In genomic region chr21:14382835-14383595, GRCh38 we compare ENCODE assay signal across 8 cellular contexts. TPM values are rescaled to one million over a fixed set of nuclear protein-coding genes. Genes with fewer than 3 reads are reported as not detected.
DNase-seq lines count a peak whose midpoint lies in the region; ATAC-seq and TF ChIP-seq lines count a peak whose summit lies in the region.

TSS of gene HSPA13 (minus strand) at chr21:14383146. CDS start at chr21:14383119, 27 bp downstream.

- H3K9me3 Mint-ChIP-seq in activated T-cell treated with anti-CD3 and anti-CD28 coated beads, Interleukin-2, amount 50 U/mL, for 4 hours, result no peaks in the 10 kb centered on the region

- peak within 1 kb of the TSS; percentile 98 for H3K4me3 Mint-ChIP-seq in activated T-cell treated with anti-CD3 and anti-CD28 coated beads, Interleukin-2, amount 50 U/mL, for 4 hours

- peak within 1 kb of the TSS; percentile 94 to 96 for H3K9ac ChIP-seq in mucosa of rectum (ENCODE audit: low read depth in 1 of 2, low read length in 2 of 2)

- H3K36me3 ChIP-seq in PC-9 (ENCODE audit: low read depth), result peaks cover 23% of the 10 kb centered on the region
- peaks cover 5 to 7% of the 10 kb centered on the region in 2 donors for H3K36me3 ChIP-seq in mucosa of rectum (ENCODE audit: control insufficient read depth in 2 of 2, insufficient read depth in 2 of 2, low read length in 2 of 2)

- peaks cover 34% of the 10 kb centered on the region for H4K20me1 ChIP-seq in PC-9 (ENCODE audit: insufficient read depth)

- H3K4me2 ChIP-seq in PC-9, result peak within 1 kb of the TSS; percentile 98

- no peaks in the 10 kb centered on the region for H3K9me3 ChIP-seq in PC-9 (ENCODE audit: insufficient read depth, low read depth)
- H3K9me3 ChIP-seq in mucosa of rectum (ENCODE audit: control insufficient read depth in 2 of 2, low read length in 2 of 2), result no peaks in the 10 kb centered on the region

- no peaks in the 10 kb centered on the region for H3K9me2 ChIP-seq in PC-9 (ENCODE audit: insufficient read depth)

- peak; percentile 97 for ATAC-seq in GM21619 (IDR thresholded peaks at IDR 0.05; ENCODE audit: unreplicated experiment)
- ATAC-seq in activated T-cell treated with anti-CD3 and anti-CD28 coated beads, Interleukin-2, amount 50 U/mL, for 4 hours, result peak; percentile 97 to 98

- POLR2A ChIA-PET in PC-9 (lab: Charles Lee; ENCODE audit: unreplicated experiment), result interaction anchor here (0.6 to 0.7 kb wide), 3 partner anchors 55 to 1142 kb away, joined by 3 to 4 read pairs (median 4); no protein-coding TSS in a partner anchor

- H3K27ac ChIP-seq in PC-9, result peak within 1 kb of the TSS; percentile 75
- H3K27ac ChIP-seq in mucosa of rectum (ENCODE audit: low read depth in 2 of 2, low read length in 2 of 2), result peak within 1 kb of the TSS; percentile 86 to 90

- H3K27me3 Mint-ChIP-seq in activated T-cell treated with anti-CD3 and anti-CD28 coated beads, Interleukin-2, amount 50 U/mL, for 4 hours (ENCODE audit: low read depth), result no peaks in the 10 kb centered on the region

- peaks cover 31% of the 10 kb centered on the region for H3K4me1 Mint-ChIP-seq in activated T-cell treated with anti-CD3 and anti-CD28 coated beads, Interleukin-2, amount 50 U/mL, for 4 hours (ENCODE audit: low read depth)

- no peaks in the 10 kb centered on the region; the same call in 1 of the 2 replicates for H3F3A ChIP-seq in PC-9 (ENCODE audit: insufficient read depth, low read depth)

- H3K27me3 ChIP-seq in PC-9 (ENCODE audit: insufficient read depth, low read depth) (no peaks in the 10 kb centered on the region), mucosa of rectum (ENCODE audit: control insufficient read depth in 2 of 2, insufficient read depth in 2 of 2, low read length in 2 of 2) (no peaks in the 10 kb centered on the region)

- peak within 1 kb of the TSS; percentile 99 for H2AFZ ChIP-seq in PC-9

- intact Hi-C loops in PC-9 (cut with micrococcal nuclease; ENCODE audit: unreplicated experiment), result loop anchor here (10.0 kb wide), 2 partner anchors 108 to 1102 kb away; no protein-coding TSS in a partner anchor

- peaks cover 37% of the 10 kb centered on the region for H3K79me2 ChIP-seq in PC-9 (ENCODE audit: low read depth)

- CTCF ChIA-PET in PC-9 (lab: Charles Lee), result no interaction called here

- TF ChIP-seq POLR2A in erythroblast (IDR thresholded peaks at IDR 0.05; ENCODE audit: low read length), result peak; percentile 98

- H3K4me3 ChIP-seq in Jurkat, Clone E6-1 (ENCODE audit: low read length), result peak within 1 kb of the TSS; percentile 91
- peak within 1 kb of the TSS; percentile 96 for H3K4me3 ChIP-seq in PC-9
- H3K4me3 ChIP-seq in mucosa of rectum (ENCODE audit: low read length in 2 of 2), result peak within 1 kb of the TSS; percentile 97 to 98

- peaks cover 31% of the 10 kb centered on the region for H3K4me1 ChIP-seq in PC-9 (replicated peaks; ENCODE audit: insufficient read depth)
- peaks cover 10% of the 10 kb centered on the region in 2 donors for H3K4me1 ChIP-seq in mucosa of rectum (ENCODE audit: control insufficient read depth in 2 of 2, insufficient read depth in 2 of 2, low read length in 2 of 2)

- DNase-seq in DMS153 treated with DMSO at 0.1 percent for 48 hours (lab: John Stamatoyannopoulos, UW; ENCODE audit: unreplicated experiment) (peak; percentile 80), PC-9 (peak; percentile 96 to 98), erythroblast (lab: John Stamatoyannopoulos, UW) (peak; percentile 100)
- peak; percentile 98 for DNase-seq in Jurkat, Clone E6-1 (ENCODE audit: low read depth, low spot score)
- DNase-seq in activated T-cell treated with anti-CD3 and anti-CD28 coated beads, Interleukin-2, amount 50 U/mL, for 4 hours, result peak; percentile 97
- DNase-seq in stimulated activated CD8-positive, alpha-beta memory T cell treated with anti-CD3 and anti-CD28 coated beads, Interleukin-4, amount 100 ng/mL, for 48 hours, result peak; percentile 99

- no TSS peak for BruUV-seq in PC-9 (replicated peaks; lab: Mats Ljungman, UMichigan)

- H3K36me3 Mint-ChIP-seq in activated T-cell treated with anti-CD3 and anti-CD28 coated beads, Interleukin-2, amount 50 U/mL, for 4 hours (ENCODE audit: insufficient read depth), result peaks cover 12% of the 10 kb centered on the region

- TF ChIP-seq CTCF in PC-9 (conservative IDR thresholded peaks at IDR 0.05), result no peak

RNA-seq across cellular contexts. Expression of gene HSPA13, which starts in this region (rescaled TPM):
- polyA plus RNA-seq in Jurkat, Clone E6-1 (2012; ENCODE audit: insufficient read depth, insufficient read length), result 15.9 TPM
- total RNA-seq in PC-9 (2021), result 19.0 and 24.9 TPM in 2 replicates
- total RNA-seq in activated T-cell treated with anti-CD3 and anti-CD28 coated beads, Interleukin-2, amount 50 U/mL, for 4 hours, result 10 to 100 TPM; 31.8 to 47.0 (median 41.0) TPM

Comparison
In these comparisons a context has a peak if more than half of its experiments do, and no peak if none do; other contexts are left out.
1. Peak in every context shown above with its lines: DNase-seq, ATAC-seq, H3K4me3 ChIP-seq and H3K27ac ChIP-seq.